15 cellular contexts compared by ENCODE assay signal in genomic region chr11:85307381-85307780, GRCh38.
"Had no signal": no experiment of that assay in that cellular context is flagged by ENCODE, and none has a peak within 500 bp of the region (broad histone marks: within the 10 kb centered on the region; RNA-seq: fewer than 3 reads in every experiment).

No MANE protein-coding gene starts in this region.

- H3K9me3 Mint-ChIP-seq: activated CD4-positive, alpha-beta T cell treated with anti-CD3 and anti-CD28 coated beads, Interleukin-2, amount 10 ng/mL, durations not matched to agents 7 days and 5 days; activated naive CD8-positive, alpha-beta T cell treated with anti-CD3 and anti-CD28 coated beads, Interleukin-2, amount 10 ng/mL, durations not matched to agents 7 days and 5 days; dendritic cell treated with granulocyte-macrophage colony-stimulating factor and Interleukin-4, amounts not matched to agents 40 ng/mL and 50 ng/mL, for 4 days had no signal

- H3K27me3 Mint-ChIP-seq: activated CD4-positive, alpha-beta T cell treated with anti-CD3 and anti-CD28 coated beads, Interleukin-2, amount 10 ng/mL, durations not matched to agents 7 days and 5 days; activated naive CD8-positive, alpha-beta T cell treated with anti-CD3 and anti-CD28 coated beads, Interleukin-2, amount 10 ng/mL, durations not matched to agents 7 days and 5 days; dendritic cell treated with granulocyte-macrophage colony-stimulating factor and Interleukin-4, amounts not matched to agents 40 ng/mL and 50 ng/mL, for 4 days; natural killer cell treated with Interleukin-12 subunit alpha and Interleukin-12 subunit beta and Interleukin-15 and Interleukin-18, amount 100 ng/mL, for 72 hours had no signal

- FAIRE-seq: bronchial epithelial cell had no signal

- H3K27ac Mint-ChIP-seq: activated CD4-positive, alpha-beta T cell treated with anti-CD3 and anti-CD28 coated beads, Interleukin-2, amount 10 ng/mL, durations not matched to agents 7 days and 5 days; activated naive CD8-positive, alpha-beta T cell treated with anti-CD3 and anti-CD28 coated beads, Interleukin-2, amount 10 ng/mL, durations not matched to agents 7 days and 5 days; dendritic cell treated with granulocyte-macrophage colony-stimulating factor and Interleukin-4, amounts not matched to agents 40 ng/mL and 50 ng/mL, for 4 days; immature natural killer cell; natural killer cell treated with Interleukin-12 subunit alpha and Interleukin-12 subunit beta and Interleukin-15 and Interleukin-18, amount 100 ng/mL, for 72 hours had no signal

- H3K4me3 Mint-ChIP-seq: activated CD4-positive, alpha-beta T cell treated with anti-CD3 and anti-CD28 coated beads, Interleukin-2, amount 10 ng/mL, durations not matched to agents 7 days and 5 days; activated naive CD8-positive, alpha-beta T cell treated with anti-CD3 and anti-CD28 coated beads, Interleukin-2, amount 10 ng/mL, durations not matched to agents 7 days and 5 days; dendritic cell treated with granulocyte-macrophage colony-stimulating factor and Interleukin-4, amounts not matched to agents 40 ng/mL and 50 ng/mL, for 4 days; immature natural killer cell; natural killer cell treated with Interleukin-12 subunit alpha and Interleukin-12 subunit beta and Interleukin-15 and Interleukin-18, amount 100 ng/mL, for 72 hours had no signal

- DNase-seq: activated CD4-positive, alpha-beta T cell treated with anti-CD3 and anti-CD28 coated beads, Interleukin-2, amount 10 ng/mL, durations not matched to agents 7 days and 5 days; activated CD8-positive, alpha-beta memory T cell treated with anti-CD3 and anti-CD28 coated beads for 24 hours; activated naive CD8-positive, alpha-beta T cell treated with anti-CD3 and anti-CD28 coated beads, Interleukin-2, amount 10 ng/mL, durations not matched to agents 7 days and 5 days; effector memory CD4-positive, alpha-beta T cell; gastrocnemius medialis; heart left ventricle; immature natural killer cell; posterior cingulate gyrus; stimulated activated CD4-positive, alpha-beta T cell treated with anti-CD3 and anti-CD28 coated beads, Interleukin-15, amount 100 ng/mL, for 24 hours; stimulated activated CD4-positive, alpha-beta T cell treated with anti-CD3 and anti-CD28 coated beads, Interleukin-4, amount 100 ng/mL, for 1 hour; stimulated activated naive CD4-positive, alpha-beta T cell; transverse colon had no signal

- H3K4me1 Mint-ChIP-seq: activated CD4-positive, alpha-beta T cell treated with anti-CD3 and anti-CD28 coated beads, Interleukin-2, amount 10 ng/mL, durations not matched to agents 7 days and 5 days; activated naive CD8-positive, alpha-beta T cell treated with anti-CD3 and anti-CD28 coated beads, Interleukin-2, amount 10 ng/mL, durations not matched to agents 7 days and 5 days; immature natural killer cell had no signal

- ATAC-seq: gastrocnemius medialis; heart left ventricle; natural killer cell treated with Interleukin-12 subunit alpha and Interleukin-12 subunit beta and Interleukin-15 and Interleukin-18, amount 100 ng/mL, for 72 hours had no signal
